In the genomic region with DNA sequence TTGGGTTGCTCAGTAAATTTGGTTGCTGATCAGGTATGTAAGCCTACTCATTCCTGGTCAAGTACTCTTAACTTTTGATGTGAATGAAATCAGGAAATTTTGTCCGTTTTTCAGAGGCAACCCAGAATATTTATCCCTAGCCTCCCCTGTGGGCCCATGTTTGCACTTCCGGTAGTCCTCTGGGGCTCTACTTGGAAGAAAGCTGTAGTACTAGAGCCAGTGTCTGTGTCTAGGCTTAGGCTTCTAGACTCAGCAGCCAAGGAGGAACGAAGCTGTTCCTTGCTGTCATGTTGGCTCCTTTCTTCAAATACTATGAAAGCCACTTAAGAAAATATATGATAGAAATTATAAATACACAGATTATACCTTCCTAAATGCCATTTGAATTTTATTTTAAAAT, we compare ENCODE assay signal across 28 cellular contexts. TPM values are rescaled to one million over a fixed set of nuclear protein-coding genes. Genes with fewer than 3 reads are reported as not detected.
DNase-seq lines count a peak whose midpoint lies in the region; ATAC-seq, FAIRE-seq and TF ChIP-seq lines count a peak whose summit lies in the region.
"Had no signal": no experiment of that assay in that cellular context is flagged by ENCODE, and none has a peak within 500 bp of the region (broad histone marks: within the 10 kb centered on the region; RNA-seq: fewer than 3 reads in every experiment).

No MANE protein-coding gene starts in this region.

- peak overlapping the region; percentile 72 for H3K27ac Mint-ChIP-seq in activated CD4-positive, alpha-beta T cell treated with anti-CD3 and anti-CD28 coated beads, Interleukin-2, amount 10 ng/mL, durations not matched to agents 7 days and 5 days
- H3K27ac Mint-ChIP-seq in CD4-positive, alpha-beta T cell: peak overlapping the region; percentile 79
- H3K27ac Mint-ChIP-seq in activated naive CD8-positive, alpha-beta T cell treated with anti-CD3 and anti-CD28 coated beads for 36 hours: peak overlapping the region; percentile 28
- H3K27ac Mint-ChIP-seq: activated CD8-positive, alpha-beta memory T cell treated with anti-CD3 and anti-CD28 coated beads, Interleukin-2, amount 10 ng/mL, durations not matched to agents 7 days and 5 days; activated T-helper 1 cell treated with anti-CD3 and anti-CD28 coated beads, Interleukin-12 subunit alpha, Interleukin-12 subunit beta, Interleukin-2, Interleukin-4 antibody, amounts not matched to agents 30 ng/mL and 10 ng/mL and 1 ng/mL, durations not matched to agents 14 hours and 24 hours and 36 hours had no signal

- H3K4me1 ChIP-seq in neutrophil (ENCODE audit: control insufficient read depth in 1 of 2, insufficient read depth in 1 of 2, low read depth in 1 of 2, low read length in 1 of 2): no peaks in the 10 kb centered on the region
- no peaks in the 10 kb centered on the region for H3K4me1 ChIP-seq in mesendoderm (ENCODE audit: control insufficient read depth, low read depth, low read length)
- H3K4me1 ChIP-seq: ascending aorta, colonic mucosa, SJCRH30, vagina had no signal

- H3K27me3 ChIP-seq in CD4-positive, alpha-beta T cell (ENCODE audit: control insufficient read depth, insufficient read depth, low read length): no peaks in the 10 kb centered on the region
- H3K27me3 ChIP-seq in neutrophil (no peaks in the 10 kb centered on the region), mesendoderm (ENCODE audit: insufficient read depth, low read length, poor library complexity) (no peaks in the 10 kb centered on the region)
- H3K27me3 ChIP-seq: ascending aorta, colonic mucosa, SJCRH30, vagina had no signal

- POLR2A ChIA-PET in activated CD4-positive, alpha-beta T cell treated with anti-CD3 and anti-CD28 coated beads, Interleukin-2, amount 10 ng/mL, durations not matched to agents 7 days and 5 days (lab: Charles Lee): interaction anchor here (0.6 kb wide), 1 partner anchor 120 kb away, joined by 9 read pairs; no protein-coding TSS in a partner anchor
- POLR2A ChIA-PET in CD4-positive, alpha-beta T cell (lab: Charles Lee): interaction anchor here (0.7 to 0.8 kb wide), 2 partner anchors 9 to 12 kb away, joined by 3 read pairs; no protein-coding TSS in a partner anchor

- H2BK120ac ChIP-seq in mesendoderm (ENCODE audit: low read depth, low read length): no peak overlapping the region

- no peak overlapping the region for H3K56ac ChIP-seq in mesendoderm (ENCODE audit: low read length)

- no peak for DNase-seq in activated CD4-positive, alpha-beta T cell treated with anti-CD3 and anti-CD28 coated beads, Interleukin-2, amount 10 ng/mL, durations not matched to agents 7 days and 5 days
- DNase-seq in activated CD4-positive, alpha-beta T cell treated with anti-CD3 and anti-CD28 coated beads for 1 hour: no peak
- DNase-seq in CD4-positive, alpha-beta T cell: no peak
- no peak for DNase-seq in activated naive CD8-positive, alpha-beta T cell treated with anti-CD3 and anti-CD28 coated beads for 36 hours
- DNase-seq in activated gamma-delta T cell (lab: John Stamatoyannopoulos, UW) (no peak), mesendoderm (no peak), D721Med (ENCODE audit: insufficient read length, low spot score) (no peak)
- DNase-seq: activated CD4-positive, alpha-beta T cell treated with anti-CD3 and anti-CD28 coated beads for 48 hours; activated CD8-positive, alpha-beta memory T cell treated with anti-CD3 and anti-CD28 coated beads, Interleukin-2, amount 10 ng/mL, durations not matched to agents 7 days and 5 days; colonic mucosa; DMS 273 treated with DMSO at 0.1 percent for 48 hours; effector CD8-positive, alpha-beta T cell; NCI-H1092 treated with DMSO at 0.1 percent for 48 hours; NCI-H1694 treated with DMSO at 0.1 percent for 48 hours; nucleus accumbens; SJCRH30; stimulated activated naive CD4-positive, alpha-beta T cell; WERI-Rb-1 had no signal

- H4K5ac ChIP-seq in mesendoderm (ENCODE audit: low read length): no peak overlapping the region

- H3K9me3 ChIP-seq in CD4-positive, alpha-beta T cell (ENCODE audit: control insufficient read depth, low read length): no peaks in the 10 kb centered on the region
- no peaks in the 10 kb centered on the region for H3K9me3 ChIP-seq in neutrophil
- H3K9me3 ChIP-seq: ascending aorta, colonic mucosa, SJCRH30, thoracic aorta, vagina had no signal

- no peak overlapping the region for H2AK5ac ChIP-seq in mesendoderm (ENCODE audit: low read length)

- TF ChIP-seq CTCF in CD4-positive, alpha-beta T cell (IDR thresholded peaks at IDR 0.05): no peak
- no peak for TF ChIP-seq CTCF in neutrophil (IDR thresholded peaks at IDR 0.05)
- TF ChIP-seq CTCF in D721Med (IDR thresholded peaks at IDR 0.05; ENCODE audit: insufficient read depth, missing control alignments): no peak

- no peak overlapping the region for H3K9ac ChIP-seq in mesendoderm (ENCODE audit: low read length)

- H3K27me3 Mint-ChIP-seq in activated CD4-positive, alpha-beta T cell treated with anti-CD3 and anti-CD28 coated beads, Interleukin-2, amount 10 ng/mL, durations not matched to agents 7 days and 5 days: no peaks in the 10 kb centered on the region
- H3K27me3 Mint-ChIP-seq in CD4-positive, alpha-beta T cell: no peaks in the 10 kb centered on the region
- no peaks in the 10 kb centered on the region for H3K27me3 Mint-ChIP-seq in activated naive CD8-positive, alpha-beta T cell treated with anti-CD3 and anti-CD28 coated beads for 36 hours
- H3K27me3 Mint-ChIP-seq: activated CD8-positive, alpha-beta memory T cell treated with anti-CD3 and anti-CD28 coated beads, Interleukin-2, amount 10 ng/mL, durations not matched to agents 7 days and 5 days; activated naive CD4-positive, alpha-beta T cell treated with anti-CD3 and anti-CD28 coated beads, Interleukin-2, amount 50 U/mL, for 24 hours had no signal

- no peak overlapping the region for H4K8ac ChIP-seq in mesendoderm (ENCODE audit: low read depth, low read length)

- H3K36me3 ChIP-seq in neutrophil: peaks cover 8% of the 10 kb centered on the region
- no peaks in the 10 kb centered on the region for H3K36me3 ChIP-seq in mesendoderm (ENCODE audit: control insufficient read depth, insufficient read depth, low read length)
- H3K36me3 ChIP-seq: colonic mucosa, SJCRH30, thoracic aorta, vagina, WERI-Rb-1 had no signal

- H2BK5ac ChIP-seq in mesendoderm (ENCODE audit: low read length): no peak overlapping the region

- CTCF ChIA-PET in activated CD4-positive, alpha-beta T cell treated with anti-CD3 and anti-CD28 coated beads, Interleukin-2, amount 10 ng/mL, durations not matched to agents 7 days and 5 days (lab: Charles Lee): interaction anchor here (1.0 to 1.3 kb wide), 3 partner anchors 9 to 15 kb away, joined by 3 to 5 read pairs (median 4); no protein-coding TSS in a partner anchor
- CTCF ChIA-PET in CD4-positive, alpha-beta T cell (lab: Charles Lee): no interaction called here

- peaks cover 45% of the 10 kb centered on the region for H3K36me3 Mint-ChIP-seq in activated CD4-positive, alpha-beta T cell treated with anti-CD3 and anti-CD28 coated beads, Interleukin-2, amount 10 ng/mL, durations not matched to agents 7 days and 5 days (ENCODE audit: low read depth)
- peaks cover 54% of the 10 kb centered on the region for H3K36me3 Mint-ChIP-seq in CD4-positive, alpha-beta T cell (ENCODE audit: low read depth)
- H3K36me3 Mint-ChIP-seq in activated naive CD8-positive, alpha-beta T cell treated with anti-CD3 and anti-CD28 coated beads for 36 hours: peaks cover 25% of the 10 kb centered on the region

- WGBS in mesendoderm (ENCODE audit: extremely low coverage, insufficient coverage, low lambda C conversion rate): no CpG with 5 or more reads among the region's 3 CpGs

- H3K9me3 Mint-ChIP-seq in activated CD4-positive, alpha-beta T cell treated with anti-CD3 and anti-CD28 coated beads, Interleukin-2, amount 10 ng/mL, durations not matched to agents 7 days and 5 days: no peaks in the 10 kb centered on the region
- H3K9me3 Mint-ChIP-seq in CD4-positive, alpha-beta T cell: no peaks in the 10 kb centered on the region
- no peaks in the 10 kb centered on the region for H3K9me3 Mint-ChIP-seq in activated naive CD8-positive, alpha-beta T cell treated with anti-CD3 and anti-CD28 coated beads for 36 hours
- H3K9me3 Mint-ChIP-seq: activated naive CD4-positive, alpha-beta T cell treated with anti-CD3 and anti-CD28 coated beads, Interleukin-2, amount 50 U/mL, for 24 hours; activated T-helper 1 cell treated with anti-CD3 and anti-CD28 coated beads, Interleukin-12 subunit alpha, Interleukin-12 subunit beta, Interleukin-2, Interleukin-4 antibody, amounts not matched to agents 30 ng/mL and 10 ng/mL and 1 ng/mL, durations not matched to agents 14 hours and 24 hours and 36 hours had no signal

- intact Hi-C loops in CD4-positive, alpha-beta T cell (cut with DNase I, micrococcal nuclease): no loop called here

- H2BK15ac ChIP-seq in mesendoderm (replicated peaks; ENCODE audit: low read depth): no peak overlapping the region

- H3K4me3 Mint-ChIP-seq in activated CD4-positive, alpha-beta T cell treated with anti-CD3 and anti-CD28 coated beads, Interleukin-2, amount 10 ng/mL, durations not matched to agents 7 days and 5 days: no peak overlapping the region
- H3K4me3 Mint-ChIP-seq in CD4-positive, alpha-beta T cell: no peak overlapping the region
- no peak overlapping the region for H3K4me3 Mint-ChIP-seq in activated naive CD8-positive, alpha-beta T cell treated with anti-CD3 and anti-CD28 coated beads for 36 hours
- H3K4me3 Mint-ChIP-seq: activated CD8-positive, alpha-beta memory T cell treated with anti-CD3 and anti-CD28 coated beads, Interleukin-2, amount 10 ng/mL, durations not matched to agents 7 days and 5 days; activated naive CD4-positive, alpha-beta T cell treated with anti-CD3 and anti-CD28 coated beads, Interleukin-2, amount 50 U/mL, for 24 hours; activated T-helper 1 cell treated with anti-CD3 and anti-CD28 coated beads, Interleukin-12 subunit alpha, Interleukin-12 subunit beta, Interleukin-2, Interleukin-4 antibody, amounts not matched to agents 30 ng/mL and 10 ng/mL and 1 ng/mL, durations not matched to agents 14 hours and 24 hours and 36 hours had no signal

- H3K27ac ChIP-seq in CD4-positive, alpha-beta T cell (ENCODE audit: low read depth, low read length): peak overlapping the region; percentile 21
- H3K27ac ChIP-seq in neutrophil (peak overlapping the region; percentile 9), mesendoderm (ENCODE audit: low read depth, low read length) (no peak overlapping the region)
- H3K27ac ChIP-seq: ascending aorta, colonic mucosa, epithelial cell of prostate, SJCRH30, thoracic aorta, vagina, WERI-Rb-1 had no signal

- H3K4ac ChIP-seq in mesendoderm (ENCODE audit: low read depth, low read length): no peak overlapping the region

- H3K23ac ChIP-seq in mesendoderm (ENCODE audit: low read length): no peak overlapping the region

- H3K4me2 ChIP-seq in mesendoderm (ENCODE audit: low read length): no peak overlapping the region

- H3K4me3 ChIP-seq in neutrophil (ENCODE audit: low read depth in 1 of 2, low read length in 1 of 2) (no peak overlapping the region), mesendoderm (ENCODE audit: low read length) (no peak overlapping the region)
- H3K4me3 ChIP-seq: ascending aorta, colonic mucosa, SJCRH30, thoracic aorta, vagina had no signal

- no peak for FAIRE-seq in D721Med (lab: Jason Lieb, UNC)
- FAIRE-seq: GM18507 had no signal

- no peak for ATAC-seq in CD4-positive, alpha-beta T cell (ENCODE audit: poor library complexity)
- ATAC-seq: activated CD8-positive, alpha-beta memory T cell treated with anti-CD3 and anti-CD28 coated beads, Interleukin-2, amount 10 ng/mL, durations not matched to agents 7 days and 5 days had no signal

- no peaks in the 10 kb centered on the region for H3K79me2 ChIP-seq in mesendoderm (ENCODE audit: control insufficient read depth, insufficient read depth, low read length)

- no peak overlapping the region for H3K18ac ChIP-seq in mesendoderm (ENCODE audit: low read length)

- H3K79me1 ChIP-seq in mesendoderm (ENCODE audit: low read length): no peaks in the 10 kb centered on the region

- H3K4me1 Mint-ChIP-seq in activated CD4-positive, alpha-beta T cell treated with anti-CD3 and anti-CD28 coated beads, Interleukin-2, amount 10 ng/mL, durations not matched to agents 7 days and 5 days: peaks cover 34% of the 10 kb centered on the region
- peaks cover 50% of the 10 kb centered on the region for H3K4me1 Mint-ChIP-seq in CD4-positive, alpha-beta T cell (ENCODE audit: low read depth)
- H3K4me1 Mint-ChIP-seq in activated naive CD8-positive, alpha-beta T cell treated with anti-CD3 and anti-CD28 coated beads for 36 hours: peaks cover 28% of the 10 kb centered on the region

RNA-seq across cellular contexts. Expression of a gene that starts 21.2 kb away (rescaled TPM):
- under 1 TPM in 1 of 2 experiments, not detected in 1; 0.08 TPM for total RNA-seq in activated CD4-positive, alpha-beta T cell treated with anti-CD3 and anti-CD28 coated beads, Interleukin-2, amount 10 ng/mL, durations not matched to agents 7 days and 5 days
- not detected for total RNA-seq in CD4-positive, alpha-beta T cell
- 1 to 10 TPM in 1 of 2 experiments, under 1 TPM in 1; 0.92 to 1.2 TPM for total RNA-seq in activated naive CD8-positive, alpha-beta T cell treated with anti-CD3 and anti-CD28 coated beads for 36 hours
- 26.2 TPM for polyA plus RNA-seq in mesendoderm (2013, experiment 1 of 2)
- polyA plus RNA-seq in mesendoderm (2013, experiment 2 of 2): 26.6 TPM
- total RNA-seq: activated CD8-positive, alpha-beta memory T cell treated with anti-CD3 and anti-CD28 coated beads, Interleukin-2, amount 10 ng/mL, durations not matched to agents 7 days and 5 days; ascending aorta; M059J; skeletal muscle tissue had no signal

RNA-seq across cellular contexts. Expression of a gene that starts 30.4 kb away (rescaled TPM):
- total RNA-seq in activated CD4-positive, alpha-beta T cell treated with anti-CD3 and anti-CD28 coated beads, Interleukin-2, amount 10 ng/mL, durations not matched to agents 7 days and 5 days: 10 to 100 TPM in 1 of 2 experiments, 1 to 10 TPM in 1; 8.4 to 10.1 TPM
- total RNA-seq in CD4-positive, alpha-beta T cell: 1 to 10 TPM; 4.3 to 4.7 TPM
- 1 to 10 TPM; 7.9 to 8.0 TPM for total RNA-seq in activated naive CD8-positive, alpha-beta T cell treated with anti-CD3 and anti-CD28 coated beads for 36 hours
- 4.0 TPM for polyA plus RNA-seq in mesendoderm (2013, experiment 1 of 2)
- 4.0 TPM for polyA plus RNA-seq in mesendoderm (2013, experiment 2 of 2)

RNA-seq across cellular contexts. Expression of a gene that starts 49.6 kb away (rescaled TPM):
- 100 to 1,000 TPM; 116 to 130 TPM for total RNA-seq in activated CD4-positive, alpha-beta T cell treated with anti-CD3 and anti-CD28 coated beads, Interleukin-2, amount 10 ng/mL, durations not matched to agents 7 days and 5 days
- 100 to 1,000 TPM; 187 to 197 TPM for total RNA-seq in CD4-positive, alpha-beta T cell
- 10 to 100 TPM; 65.9 to 69.9 TPM for total RNA-seq in activated naive CD8-positive, alpha-beta T cell treated with anti-CD3 and anti-CD28 coated beads for 36 hours
- polyA plus RNA-seq in mesendoderm (2013, experiment 1 of 2): 23.3 TPM
- 22.1 TPM for polyA plus RNA-seq in mesendoderm (2013, experiment 2 of 2)

Comparison
In these comparisons a context has a peak if more than half of its experiments do, and no peak if none do; other contexts are left out.
1. H3K27ac Mint-ChIP-seq: peak in every context shown above with its lines; median percentile 79 in CD4-positive, alpha-beta T cell; 72 in activated CD4-positive, alpha-beta T cell treated with anti-CD3 and anti-CD28 coated beads, Interleukin-2, amount 10 ng/mL, durations not matched to agents 7 days and 5 days; 28 in activated naive CD8-positive, alpha-beta T cell treated with anti-CD3 and anti-CD28 coated beads for 36 hours.